12 cellular contexts compared by ENCODE assay signal in the genomic region with DNA sequence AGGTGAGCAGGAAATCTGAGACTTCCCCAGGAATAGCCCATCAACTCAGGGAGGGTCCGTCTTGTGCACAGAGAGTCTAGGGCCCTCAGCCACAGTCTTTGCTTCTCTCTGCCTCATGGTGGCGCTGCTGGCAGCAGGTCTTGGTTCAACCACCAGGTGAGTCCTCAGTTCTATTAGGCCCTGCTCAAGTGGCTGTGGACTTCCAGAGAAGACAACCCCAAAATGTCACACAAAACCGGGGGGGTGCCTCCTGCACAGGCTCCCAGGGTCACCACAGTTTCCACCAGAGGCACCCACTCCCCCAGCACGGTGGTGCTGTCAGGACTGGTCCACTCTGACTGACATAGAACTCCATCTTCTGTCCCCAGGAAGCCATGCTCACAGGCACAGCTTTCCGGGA. TPM values are rescaled to one million over a fixed set of nuclear protein-coding genes. Genes with fewer than 3 reads are reported as not detected.
DNase-seq lines count a peak whose midpoint lies in the region; ATAC-seq, FAIRE-seq and TF ChIP-seq lines count a peak whose summit lies in the region.
"Had no signal": no experiment of that assay in that cellular context is flagged by ENCODE, and none has a peak within 500 bp of the region (broad histone marks: within the 10 kb centered on the region; RNA-seq: fewer than 3 reads in every experiment).

No MANE protein-coding gene starts in this region.

- ATAC-seq in Right ventricle myocardium superior (ENCODE audit: poor library complexity) (peak; percentile 23), left ventricle myocardium superior (peak; percentile 5), upper lobe of right lung (peak; percentile 54)

- H3K4me2 ChIP-seq in PC-9: no peak overlapping the region

- H3K9me3 ChIP-seq in right atrium auricular region (peaks cover 0 to 12% of the 10 kb centered on the region in 2 donors), PC-9 (ENCODE audit: insufficient read depth, low read depth) (0 out of 2 replicates have a peak, but pooled peaks cover 2% of the 10 kb centered on the region), upper lobe of right lung (no peaks in the 10 kb centered on the region)
- H3K9me3 ChIP-seq: thyroid gland had no signal

- no peak for TF ChIP-seq POLR2A in GM12892 (IDR thresholded peaks at IDR 0.05; ENCODE audit: low read depth, low read length)

- H3K27ac ChIP-seq in right atrium auricular region (peak overlapping the region in 1 of 2 donors; percentile 32), PC-9 (no peak overlapping the region), upper lobe of right lung (no peak overlapping the region)
- H3K27ac ChIP-seq: thyroid gland had no signal

- H3K36me3 ChIP-seq in right atrium auricular region (no peaks in the 10 kb centered on the region), PC-9 (ENCODE audit: low read depth) (no peaks in the 10 kb centered on the region), upper lobe of right lung (no peaks in the 10 kb centered on the region)
- H3K36me3 ChIP-seq: thyroid gland had no signal

- H4K20me1 ChIP-seq in PC-9 (ENCODE audit: insufficient read depth): no peaks in the 10 kb centered on the region

- H3K27me3 ChIP-seq in right atrium auricular region: no peaks in the 10 kb centered on the region
- no peaks in the 10 kb centered on the region for H3K27me3 ChIP-seq in PC-9 (ENCODE audit: insufficient read depth, low read depth)
- H3K27me3 ChIP-seq in upper lobe of right lung: peaks cover 5% of the 10 kb centered on the region
- H3K27me3 ChIP-seq: thyroid gland had no signal

- DNase-seq in Right ventricle myocardium superior: peak; percentile 35
- DNase-seq in right atrium auricular region (ENCODE audit: low spot score): no peak
- no peak for DNase-seq in PC-9
- DNase-seq in left ventricle myocardium superior: peak; percentile 25
- peak; percentile 68 for DNase-seq in upper lobe of right lung
- DNase-seq in T-helper 2 cell: no peak
- no peak for DNase-seq in GM12892 (ENCODE audit: insufficient read length)
- no peak for DNase-seq in NCI-H146 treated with DMSO at 0.1 percent for 48 hours (lab: John Stamatoyannopoulos, UW; ENCODE audit: unreplicated experiment)
- DNase-seq: Calu3, NCI-H2171 treated with DMSO at 0.1 percent for 48 hours, thyroid gland had no signal

- no peaks in the 10 kb centered on the region for H3K79me2 ChIP-seq in PC-9 (ENCODE audit: low read depth)

- CTCF ChIA-PET in PC-9 (lab: Charles Lee): no interaction called here

- H2AFZ ChIP-seq in PC-9: no peak overlapping the region

- TF ChIP-seq CTCF in right atrium auricular region (IDR thresholded peaks at IDR 0.05) (no peak), PC-9 (conservative IDR thresholded peaks at IDR 0.05) (peak; percentile 54; the same call in 1 of the 2 replicates), upper lobe of right lung (IDR thresholded peaks at IDR 0.05) (peak; percentile 28)

- POLR2A ChIA-PET in PC-9 (lab: Charles Lee; ENCODE audit: unreplicated experiment): no interaction called here

- H3K4me3 ChIP-seq in right atrium auricular region (no peak overlapping the region), PC-9 (no peak overlapping the region), upper lobe of right lung (no peak overlapping the region)
- H3K4me3 ChIP-seq: thyroid gland had no signal

- no peaks in the 10 kb centered on the region for H3K9me2 ChIP-seq in PC-9 (ENCODE audit: insufficient read depth)

- BruUV-seq in PC-9 (replicated peaks; lab: Mats Ljungman, UMichigan): no TSS peak

- H3F3A ChIP-seq in PC-9 (ENCODE audit: insufficient read depth, low read depth): no peaks in the 10 kb centered on the region

- intact Hi-C loops in Right ventricle myocardium superior (cut with DNase I) (no loop called here), PC-9 (cut with micrococcal nuclease; ENCODE audit: unreplicated experiment) (no loop called here), left ventricle myocardium superior (cut with micrococcal nuclease) (no loop called here), upper lobe of right lung (cut with DNase I) (no loop called here)

- H3K4me1 ChIP-seq in right atrium auricular region (peaks cover 0 to 8% of the 10 kb centered on the region in 2 donors), PC-9 (replicated peaks; ENCODE audit: insufficient read depth) (no peaks in the 10 kb centered on the region), upper lobe of right lung (no peaks in the 10 kb centered on the region)
- H3K4me1 ChIP-seq: thyroid gland had no signal

- no peak for FAIRE-seq in GM12892 (lab: Jason Lieb, UNC)

RNA-seq across cellular contexts. Expression of a gene that starts 2.4 kb away (rescaled TPM):
- not detected for total RNA-seq in Right ventricle myocardium superior
- not detected for total RNA-seq in right atrium auricular region
- total RNA-seq in PC-9 (2021): not detected in 2 replicates
- not detected for total RNA-seq in left ventricle myocardium superior
- total RNA-seq in upper lobe of right lung: not detected
- not detected for polyA plus RNA-seq in GM12892 (2012; ENCODE audit: missing spikeins)
- total RNA-seq: Calu3, lower leg skin, thyroid gland had no signal

RNA-seq across cellular contexts. Expression of a gene that starts 11.1 kb away (rescaled TPM):
- total RNA-seq in Right ventricle myocardium superior (not detected), right atrium auricular region (under 1 TPM in 1 of 2 donors, not detected in 1; 0.19 TPM), PC-9 (2021) (not detected in 2 replicates), left ventricle myocardium superior (not detected), upper lobe of right lung (not detected)
- not detected for polyA plus RNA-seq in GM12892 (2012; ENCODE audit: missing spikeins)
- total RNA-seq: Calu3, lower leg skin, thyroid gland had no signal

RNA-seq across cellular contexts. Expression of a gene that starts 13.3 kb away (rescaled TPM):
- 1.7 TPM for total RNA-seq in Right ventricle myocardium superior
- 1 to 10 TPM; 1.7 to 2.0 TPM for total RNA-seq in right atrium auricular region
- total RNA-seq in PC-9 (2021): 12.7 and 14.7 TPM in 2 replicates
- total RNA-seq in left ventricle myocardium superior: 1.7 TPM
- 3.9 TPM for total RNA-seq in upper lobe of right lung
- polyA plus RNA-seq in GM12892 (2012; ENCODE audit: missing spikeins): 3.0 TPM

RNA-seq across cellular contexts. Expression of a gene that starts 13.4 kb away (rescaled TPM):
- total RNA-seq in Right ventricle myocardium superior (41.1 TPM), right atrium auricular region (10 to 100 TPM; 23.3 to 23.4 TPM), PC-9 (2021) (69.3 and 69.6 TPM in 2 replicates), left ventricle myocardium superior (40.7 TPM), upper lobe of right lung (68.0 TPM)
- 80.5 TPM for polyA plus RNA-seq in GM12892 (2012; ENCODE audit: missing spikeins)

RNA-seq across cellular contexts. Expression of a gene that starts 16.9 kb away (rescaled TPM):
- total RNA-seq in Right ventricle myocardium superior (0.19 TPM), right atrium auricular region (under 1 TPM in 1 of 2 donors, not detected in 1; 0.20 TPM), PC-9 (2021) (not detected in 2 replicates), left ventricle myocardium superior (0.15 TPM), upper lobe of right lung (not detected)
- not detected for polyA plus RNA-seq in GM12892 (2012; ENCODE audit: missing spikeins)
- total RNA-seq: Calu3, lower leg skin, thyroid gland had no signal

Comparison
In these comparisons a context has a peak if more than half of its experiments do, and no peak if none do; other contexts are left out.
1. DNase-seq: peak in Right ventricle myocardium superior (single experiment), left ventricle myocardium superior (single experiment) and upper lobe of right lung (single experiment); none in right atrium auricular region (single experiment), PC-9 (0 of 2), T-helper 2 cell (0 of 5), GM12892 (single experiment) and NCI-H146 treated with DMSO at 0.1 percent for 48 hours (single experiment).
2. CTCF ChIP-seq: peak in PC-9 (single experiment) and upper lobe of right lung (single experiment); none in right atrium auricular region (0 of 2).
3. Peak in every context shown above with its lines, with median percentiles within 50 percentile points of each other: ATAC-seq.